In genomic region chr16:28181557-28181914, GRCh38 we compare ENCODE assay signal across 8 cellular contexts. TPM values are rescaled to one million over a fixed set of nuclear protein-coding genes. Genes with fewer than 3 reads are reported as not detected.
DNase-seq lines count a peak whose midpoint lies in the region; ATAC-seq, FAIRE-seq and TF ChIP-seq lines count a peak whose summit lies in the region.

No MANE protein-coding gene starts in this region.

- peak; percentile 97 for DNase-seq in M059J (ENCODE audit: low read depth)
- DNase-seq in choroid plexus epithelial cell (ENCODE audit: low read depth) = peak; percentile 93
- peak; percentile 96 for DNase-seq in myocyte (ENCODE audit: low read depth)
- no peak for DNase-seq in NCI-H1694 (lab: John Stamatoyannopoulos, UW)
- no peak for DNase-seq in D721Med (ENCODE audit: insufficient read length, low spot score)
- no peak for DNase-seq in NOMO-1 treated with dmso at 0.1 percent for 144 hours (lab: John Stamatoyannopoulos, UW; ENCODE audit: unreplicated experiment)

- peaks cover 19 to 90% (median 74%) of the 10 kb centered on the region in 11 experiments for H3K36me3 ChIP-seq in BLaER1 treated with 17β-estradiol and CSF1 and Interleukin-3, amounts not matched to agents 10 nM and 100 nM

- peaks cover 0 to 20% (median 17%) of the 10 kb centered on the region in 11 experiments; a peak in 15 of 22 replicates for H3K9me3 ChIP-seq in BLaER1 treated with 17β-estradiol and CSF1 and Interleukin-3, amounts not matched to agents 10 nM and 100 nM (replicated peaks in 1 of 11)

- no peak for ATAC-seq in GM19452 (IDR thresholded peaks at IDR 0.05; ENCODE audit: unreplicated experiment)

- H3K4me3 ChIP-seq in BLaER1 treated with 17β-estradiol and CSF1 and Interleukin-3, amounts not matched to agents 10 nM and 100 nM = peak overlapping the region in 1 of 10 experiments; percentile 7; a peak in 1 of 20 replicates
- no peak overlapping the region for H3K4me3 ChIP-seq in choroid plexus epithelial cell (ENCODE audit: low read depth, low read length)

- H4K20me1 ChIP-seq in BLaER1 treated with 17β-estradiol and CSF1 and Interleukin-3, amounts not matched to agents 10 nM and 100 nM = peaks cover 0 to 100% (median 63%) of the 10 kb centered on the region in 11 experiments; a peak in 17 of 22 replicates

- H3K4me2 ChIP-seq in BLaER1 treated with 17β-estradiol and CSF1 and Interleukin-3, amounts not matched to agents 10 nM and 100 nM = peak overlapping the region; percentile 10 to 88 (median 62); a peak in 21 of 22 replicates

- H3K4me1 ChIP-seq in BLaER1 treated with 17β-estradiol and CSF1 and Interleukin-3, amounts not matched to agents 10 nM and 100 nM = peaks cover 16 to 97% (median 33%) of the 10 kb centered on the region in 10 experiments; a peak in 19 of 20 replicates

- no peaks in the 10 kb centered on the region for H3K27me3 ChIP-seq in BLaER1 treated with 17β-estradiol and CSF1 and Interleukin-3, amounts not matched to agents 10 nM and 100 nM

- peak overlapping the region in 7 of 11 experiments; percentile 6 to 77 (median 57); a peak in 10 of 22 replicates for H3K9ac ChIP-seq in BLaER1 treated with 17β-estradiol and CSF1 and Interleukin-3, amounts not matched to agents 10 nM and 100 nM

- TF ChIP-seq CTCF in choroid plexus epithelial cell (conservative IDR thresholded peaks at IDR 0.05; ENCODE audit: low read depth, low read length) = no peak
- TF ChIP-seq CTCF in D721Med (IDR thresholded peaks at IDR 0.05; ENCODE audit: insufficient read depth, missing control alignments) = no peak

- no peak for FAIRE-seq in D721Med (lab: Jason Lieb, UNC)

- peak overlapping the region in 9 of 11 experiments; percentile 55 to 89 (median 68); a peak in 19 of 22 replicates for H3K27ac ChIP-seq in BLaER1 treated with 17β-estradiol and CSF1 and Interleukin-3, amounts not matched to agents 10 nM and 100 nM

RNA-seq across cellular contexts. Expression of gene XPO6, which starts 30.2 kb away (rescaled TPM):
- total RNA-seq in M059J (2014; rRNA removed; shearing (Covaris generic)) = 83.6 and 175 TPM in 2 replicates
- 53.6 and 62.5 TPM in 2 replicates for total RNA-seq in myocyte
- polyA plus RNA-seq in myocyte (2012) = 74.4 TPM

Comparison
In these comparisons a context has a peak if more than half of its experiments do, and no peak if none do; other contexts are left out.
1. DNase-seq: peak in M059J (single experiment), choroid plexus epithelial cell (single experiment) and myocyte (single experiment); none in NCI-H1694 (single experiment), D721Med (single experiment) and NOMO-1 treated with dmso at 0.1 percent for 144 hours (single experiment).